ENCODE assay signal across 10 cellular contexts in the genomic region with DNA sequence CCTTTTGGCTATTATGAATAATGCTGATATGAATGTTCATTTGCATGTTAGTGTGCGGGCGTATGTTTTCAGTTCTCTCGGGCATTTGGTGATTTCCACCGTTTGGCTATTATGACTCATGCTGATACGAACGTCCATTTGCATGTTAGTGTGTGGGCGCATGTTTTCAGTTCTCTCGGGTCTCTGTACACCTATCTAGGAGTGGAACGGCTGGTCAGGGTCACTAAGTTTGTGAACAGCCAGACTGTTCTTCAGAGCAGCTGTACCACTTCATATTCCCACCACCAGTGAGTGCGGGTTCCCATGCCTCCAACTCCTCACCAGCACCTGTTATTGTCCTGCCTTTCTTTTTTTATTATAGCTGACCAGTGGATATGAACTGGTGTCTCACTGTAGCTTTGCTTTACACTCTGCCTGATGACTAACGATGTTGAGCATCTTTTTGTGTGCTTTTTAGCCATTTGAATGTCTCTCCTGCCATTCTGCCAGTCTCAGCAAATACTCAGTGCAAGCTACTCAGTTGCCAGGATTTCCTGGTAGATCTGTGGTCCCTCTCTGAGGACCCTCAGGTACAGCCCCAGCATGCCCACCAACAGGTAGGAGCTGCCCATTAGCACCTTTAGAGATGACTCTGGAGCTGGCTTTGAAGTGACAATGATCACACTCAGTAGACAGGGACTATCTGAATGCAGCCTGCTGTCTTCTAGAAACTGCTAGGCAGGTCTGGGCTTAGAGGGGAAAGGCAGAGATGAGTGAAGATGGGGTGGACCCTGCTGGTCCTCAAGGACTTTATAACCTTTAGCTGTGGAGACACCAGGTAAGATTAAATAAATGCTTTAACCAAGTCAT.
A peak's percentile ranks its signal among the peaks of the same experiment; 100 is the strongest.
DNase-seq lines count a peak whose midpoint lies in the region; ATAC-seq and TF ChIP-seq lines count a peak whose summit lies in the region.
"Had no signal": no experiment of that assay in that cellular context is flagged by ENCODE, and none has a peak within 500 bp of the region (broad histone marks: within the 10 kb centered on the region; RNA-seq: fewer than 3 reads in every experiment).

No MANE protein-coding gene starts in this region.

- H3K4me3 ChIP-seq in fibroblast of the aortic adventitia (ENCODE audit: low read depth, low read length) (no peak overlapping the region), lower lobe of right lung (no peak overlapping the region), gastrocnemius medialis (no peak overlapping the region)

- TF ChIP-seq POLR2A in GM18505 (IDR thresholded peaks at IDR 0.05; ENCODE audit: borderline replicate concordance, extremely low read depth, insufficient read depth, insufficient read length): peak; percentile 69
- no peak for TF ChIP-seq POLR2A in gastrocnemius medialis (IDR thresholded peaks at IDR 0.05)

- H3K4me1 ChIP-seq in lower lobe of right lung (no peaks in the 10 kb centered on the region), gastrocnemius medialis (no peaks in the 10 kb centered on the region)

- peaks cover 0 to 3% (median 0%) of the 10 kb centered on the region in 7 donors for H3K9me3 Mint-ChIP-seq in CD14-positive monocyte

- in situ Hi-C loops in gastrocnemius medialis (cut with MboI; ENCODE audit: low sequenced_read_pairs in 4 of 4): loop anchor here in 1 of 4 donors (25.0 kb wide), 1 partner anchor 382 kb away; no protein-coding TSS in a partner anchor

- H3K27me3 ChIP-seq in lower lobe of right lung (ENCODE audit: low read depth) (no peaks in the 10 kb centered on the region), gastrocnemius medialis (no peaks in the 10 kb centered on the region)

- peak overlapping the region in 1 of 7 donors; percentile 35 for H3K27ac Mint-ChIP-seq in CD14-positive monocyte

- H3K36me3 ChIP-seq in lower lobe of right lung: no peaks in the 10 kb centered on the region
- H3K36me3 ChIP-seq in gastrocnemius medialis: no peaks in the 10 kb centered on the region

- intact Hi-C loops in lower lobe of right lung (cut with DNase I): no loop called here
- intact Hi-C loops in CD14-positive monocyte (cut with micrococcal nuclease): no loop called here
- intact Hi-C loops in gastrocnemius medialis (cut with DNase I; ENCODE audit: low total_unique reads): no loop called here

- peak; percentile 74 for ATAC-seq in GM18505 (IDR thresholded peaks at IDR 0.05; ENCODE audit: unreplicated experiment)
- peak; percentile 83 for ATAC-seq in GM21390 (IDR thresholded peaks at IDR 0.05; ENCODE audit: unreplicated experiment)
- peak; percentile 80 for ATAC-seq in HG03520 (IDR thresholded peaks at IDR 0.05; ENCODE audit: unreplicated experiment)
- no peak for ATAC-seq in lower lobe of right lung
- no peak for ATAC-seq in gastrocnemius medialis

- DNase-seq in fibroblast of the aortic adventitia (ENCODE audit: low read depth): peak; percentile 36
- DNase-seq in lower lobe of right lung: no peak
- DNase-seq in inferior parietal cortex (ENCODE audit: extremely low spot score): no peak
- DNase-seq in CD14-positive monocyte (ENCODE audit: low spot score): no peak
- no peak for DNase-seq in gastrocnemius medialis
- DNase-seq: islet precursor cell had no signal

- no peak for TF ChIP-seq CTCF in fibroblast of the aortic adventitia (IDR thresholded peaks at IDR 0.05; ENCODE audit: insufficient read depth, low read length)
- TF ChIP-seq CTCF in lower lobe of right lung (IDR thresholded peaks at IDR 0.05): no peak
- TF ChIP-seq CTCF in CD14-positive monocyte (IDR thresholded peaks at IDR 0.05): no peak
- TF ChIP-seq CTCF in gastrocnemius medialis (IDR thresholded peaks at IDR 0.05 in 4 of 5, conservative IDR thresholded peaks at IDR 0.05 in 1 of 5): no peak

- H3K36me3 Mint-ChIP-seq in CD14-positive monocyte: peaks cover 10 to 13% of the 10 kb centered on the region in 2 donors

- no peak overlapping the region for H3K4me3 Mint-ChIP-seq in CD14-positive monocyte

- H3K27ac ChIP-seq in lower lobe of right lung (no peak overlapping the region), gastrocnemius medialis (no peak overlapping the region)
- H3K27ac ChIP-seq: HL-60 had no signal

- H3K9me3 ChIP-seq in lower lobe of right lung (no peaks in the 10 kb centered on the region), gastrocnemius medialis (no peaks in the 10 kb centered on the region)

- peaks cover 0 to 3% (median 0%) of the 10 kb centered on the region in 3 donors for H3K27me3 Mint-ChIP-seq in CD14-positive monocyte (ENCODE audit: low read depth in 3 of 3)

- H3K4me1 Mint-ChIP-seq in CD14-positive monocyte: peaks cover 6% of the 10 kb centered on the region

Comparison
In these comparisons a context has a peak if more than half of its experiments do, and no peak if none do; other contexts are left out.
1. ATAC-seq: peak in GM18505 (single experiment), GM21390 (single experiment) and HG03520 (single experiment); none in lower lobe of right lung (0 of 2) and gastrocnemius medialis (0 of 2).